In genomic region chr13:37225414-37226047, GRCh38 we compare ENCODE assay signal across 19 cellular contexts.
DNase-seq lines count a peak whose midpoint lies in the region; ATAC-seq, FAIRE-seq and TF ChIP-seq lines count a peak whose summit lies in the region.
"Had no signal": no experiment of that assay in that cellular context is flagged by ENCODE, and none has a peak within 500 bp of the region (broad histone marks: within the 10 kb centered on the region; RNA-seq: fewer than 3 reads in every experiment).

No MANE protein-coding gene starts in this region.

- H3K9me3 Mint-ChIP-seq in chondrocyte (ENCODE audit: low read depth) = peaks cover 34% of the 10 kb centered on the region

- H3K9me3 ChIP-seq in right atrium auricular region = peaks cover 0 to 12% of the 10 kb centered on the region in 2 donors
- H3K9me3 ChIP-seq: Caco-2, SJSA1 had no signal

- DNase-seq in Right ventricle myocardium inferior (ENCODE audit: missing footprints) = no peak
- DNase-seq in right atrium auricular region (ENCODE audit: low spot score) = no peak
- DNase-seq in chondrocyte (ENCODE audit: low spot score) = no peak
- DNase-seq in hepatic stellate cell (ENCODE audit: low spot score) = peak; percentile 8
- no peak for DNase-seq in NCI-H748 (lab: John Stamatoyannopoulos, UW; ENCODE audit: unreplicated experiment)
- DNase-seq in GM12892 (ENCODE audit: insufficient read length) = no peak
- DNase-seq: activated CD4-positive, alpha-beta T cell treated with anti-CD3 and anti-CD28 coated beads, Interleukin-2, amount 50 U/mL, for 4 hours; activated T-cell treated with anti-CD3 and anti-CD28 coated beads, Interleukin-2, amount 50 U/mL, for 4 hours; Caco-2; H9; kidney; naive B cell; NCI-H1092; NCI-H2171 treated with DMSO at 0.1 percent for 48 hours had no signal

- H3K4me1 ChIP-seq in right atrium auricular region = no peaks in the 10 kb centered on the region
- H3K4me1 ChIP-seq: Caco-2, SJSA1 had no signal

- TF ChIP-seq CTCF in right atrium auricular region (IDR thresholded peaks at IDR 0.05) (no peak), chondrocyte (IDR thresholded peaks at IDR 0.05) (no peak)

- H3K27ac ChIP-seq in right atrium auricular region = peak overlapping the region in 1 of 2 donors; percentile 30
- H3K27ac ChIP-seq: SJSA1 had no signal

- no peaks in the 10 kb centered on the region for H3K27me3 Mint-ChIP-seq in chondrocyte (ENCODE audit: low read depth)
- H3K27me3 Mint-ChIP-seq: IgD-negative memory B cell, naive B cell, type B pancreatic cell had no signal

- no peak overlapping the region for H3K4me3 ChIP-seq in right atrium auricular region
- H3K4me3 ChIP-seq: SJSA1 had no signal

- TF ChIP-seq POLR2A in GM12892 (IDR thresholded peaks at IDR 0.05; ENCODE audit: low read depth, low read length) = no peak

- no peak overlapping the region for H3K4me3 Mint-ChIP-seq in chondrocyte (ENCODE audit: unreplicated experiment)
- H3K4me3 Mint-ChIP-seq: activated T-cell treated with anti-CD3 and anti-CD28 coated beads, Interleukin-2, amount 50 U/mL, for 4 hours; H9; IgD-negative memory B cell; naive B cell; type B pancreatic cell had no signal

- intact Hi-C loops in Right ventricle myocardium inferior (cut with DNase I) = no loop called here

- no peaks in the 10 kb centered on the region for H3K27me3 ChIP-seq in right atrium auricular region
- H3K27me3 ChIP-seq: SJSA1 had no signal

- H3K36me3 Mint-ChIP-seq in chondrocyte (ENCODE audit: low read depth) = peaks cover 15% of the 10 kb centered on the region
- H3K36me3 Mint-ChIP-seq: IgD-negative memory B cell, naive B cell, type B pancreatic cell had no signal

- FAIRE-seq in GM12892 (lab: Jason Lieb, UNC) = no peak
- FAIRE-seq: kidney had no signal

- H3K27ac Mint-ChIP-seq in chondrocyte (ENCODE audit: unreplicated experiment) = peak overlapping the region; percentile 80
- H3K27ac Mint-ChIP-seq: H9, IgD-negative memory B cell, type B pancreatic cell had no signal

- peaks cover 45% of the 10 kb centered on the region for H3K4me1 Mint-ChIP-seq in chondrocyte (ENCODE audit: low read depth)
- H3K4me1 Mint-ChIP-seq: H9, naive B cell had no signal

- ATAC-seq in Right ventricle myocardium inferior = peak; percentile 62
- no peak for ATAC-seq in GM19395 (IDR thresholded peaks at IDR 0.05; ENCODE audit: unreplicated experiment)
- no peak for ATAC-seq in HG02678 (IDR thresholded peaks at IDR 0.05; ENCODE audit: unreplicated experiment)
- ATAC-seq: activated T-cell treated with anti-CD3 and anti-CD28 coated beads, Interleukin-2, amount 50 U/mL, for 4 hours had no signal

- H3K36me3 ChIP-seq in right atrium auricular region = no peaks in the 10 kb centered on the region
- H3K36me3 ChIP-seq: SJSA1 had no signal
